Comparison of ENCODE assay signal across 11 cellular contexts in the genomic region with DNA sequence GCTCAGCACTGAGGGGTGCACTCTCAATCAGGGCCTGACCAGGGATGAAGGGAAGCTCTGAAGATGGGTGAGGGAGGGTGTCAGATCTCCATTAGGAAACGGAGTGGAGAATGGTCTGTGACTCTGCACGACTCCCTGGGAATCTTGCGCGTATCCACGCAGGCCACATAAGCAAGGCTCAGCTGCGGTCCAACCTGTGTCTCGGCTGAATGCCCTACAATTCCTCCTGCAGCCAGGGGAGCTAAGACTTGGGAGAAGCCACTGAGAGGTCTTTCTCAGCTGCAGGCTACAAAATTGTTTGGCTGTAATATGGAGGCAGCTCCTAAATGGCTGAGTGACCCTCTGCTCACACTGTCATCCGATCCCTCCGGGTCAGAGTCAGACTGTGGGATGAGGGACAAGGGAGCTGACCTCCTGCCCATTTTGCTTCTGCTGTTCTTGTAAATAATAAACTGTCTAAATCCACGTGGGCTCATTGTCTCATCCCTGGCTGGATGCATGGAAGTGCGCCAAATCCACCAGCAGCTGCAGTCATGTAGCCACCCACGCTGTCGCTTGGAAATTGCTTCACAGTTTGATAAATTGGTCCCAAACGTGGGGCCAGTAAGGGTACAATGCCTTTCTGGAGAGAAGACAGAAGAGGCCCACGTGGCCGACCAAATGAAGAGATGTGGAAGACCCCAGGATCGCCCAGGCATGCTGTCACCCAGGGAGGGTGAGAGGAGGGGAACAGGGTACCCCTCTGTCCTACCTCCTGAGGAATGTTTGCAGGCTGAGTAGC. TPM values are rescaled to one million over a fixed set of nuclear protein-coding genes. Genes with fewer than 3 reads are reported as not detected.
DNase-seq lines count a peak whose midpoint lies in the region; ATAC-seq and TF ChIP-seq lines count a peak whose summit lies in the region.
"Had no signal": no experiment of that assay in that cellular context is flagged by ENCODE, and none has a peak within 500 bp of the region (broad histone marks: within the 10 kb centered on the region; RNA-seq: fewer than 3 reads in every experiment).

No MANE protein-coding gene starts in this region.

- no peaks in the 10 kb centered on the region for H3K36me3 ChIP-seq in CD4-positive, CD25-positive, alpha-beta regulatory T cell (ENCODE audit: control insufficient read depth, insufficient read depth, low read length)

- no peaks in the 10 kb centered on the region for H3K9me3 Mint-ChIP-seq in CD4-positive, CD25-positive, alpha-beta regulatory T cell
- no peaks in the 10 kb centered on the region for H3K9me3 Mint-ChIP-seq in nephron progenitor cell

- H3K9me3 ChIP-seq in CD4-positive, CD25-positive, alpha-beta regulatory T cell (ENCODE audit: control insufficient read depth in 2 of 2, low read length in 2 of 2): no peaks in the 10 kb centered on the region

- no peak for DNase-seq in CD4-positive, CD25-positive, alpha-beta regulatory T cell
- DNase-seq in MV-4-11 (lab: John Stamatoyannopoulos, UW): peak; percentile 17
- peak; percentile 32 for DNase-seq in fibroblast of gingiva (ENCODE audit: low read depth)
- DNase-seq in nephron progenitor cell: peak; percentile 61
- DNase-seq in GM19240 (ENCODE audit: insufficient read length, low spot score): no peak
- no peak for DNase-seq in NCI-H1930 (lab: John Stamatoyannopoulos, UW)
- DNase-seq in RKO (ENCODE audit: low spot score): no peak
- DNase-seq: NK-92 treated with Interleukin-12 subunit alpha and Interleukin-12 subunit beta, amount 100 ng/mL, for 24 hours had no signal

- H3K4me1 Mint-ChIP-seq in CD4-positive, CD25-positive, alpha-beta regulatory T cell: peaks cover 0 to 2% (median 0%) of the 10 kb centered on the region in 4 donors
- peaks cover 89% of the 10 kb centered on the region for H3K4me1 Mint-ChIP-seq in nephron progenitor cell

- TF ChIP-seq CTCF in nephron progenitor cell (IDR thresholded peaks at IDR 0.05): no peak

- H3K36me3 Mint-ChIP-seq in CD4-positive, CD25-positive, alpha-beta regulatory T cell: no peaks in the 10 kb centered on the region
- H3K36me3 Mint-ChIP-seq in nephron progenitor cell (ENCODE audit: low read depth): no peaks in the 10 kb centered on the region

- no peaks in the 10 kb centered on the region for H3K27me3 ChIP-seq in CD4-positive, CD25-positive, alpha-beta regulatory T cell (ENCODE audit: control insufficient read depth, insufficient read depth, low read length)

- peak overlapping the region in 2 of 3 donors; percentile 43 to 69 for H3K27ac Mint-ChIP-seq in CD4-positive, CD25-positive, alpha-beta regulatory T cell
- H3K27ac Mint-ChIP-seq in nephron progenitor cell: peak overlapping the region; percentile 94

- H3K27ac ChIP-seq in CD4-positive, CD25-positive, alpha-beta regulatory T cell (ENCODE audit: insufficient read depth, low read length, poor library complexity, severe bottlenecking): no peak overlapping the region
- H3K27ac ChIP-seq: HL-60 had no signal

- no peak overlapping the region for H3K4me3 Mint-ChIP-seq in CD4-positive, CD25-positive, alpha-beta regulatory T cell
- peak overlapping the region; percentile 65 for H3K4me3 Mint-ChIP-seq in nephron progenitor cell

- H3K4me3 ChIP-seq in CD4-positive, CD25-positive, alpha-beta regulatory T cell (ENCODE audit: low read depth, low read length): no peak overlapping the region

- H3K27me3 Mint-ChIP-seq in CD4-positive, CD25-positive, alpha-beta regulatory T cell: peaks cover 4% of the 10 kb centered on the region
- peaks cover 20% of the 10 kb centered on the region for H3K27me3 Mint-ChIP-seq in nephron progenitor cell (ENCODE audit: low read depth, poor library complexity)

- H3K4me1 ChIP-seq in CD4-positive, CD25-positive, alpha-beta regulatory T cell (ENCODE audit: control insufficient read depth, insufficient read depth, low read length, poor library complexity, severe bottlenecking): no peaks in the 10 kb centered on the region

- no peak for ATAC-seq in CD4-positive, CD25-positive, alpha-beta regulatory T cell (ENCODE audit: low read depth in 2 of 2)
- no peak for ATAC-seq in HG03469 (IDR thresholded peaks at IDR 0.05; ENCODE audit: unreplicated experiment)

RNA-seq across cellular contexts. Expression of a gene that starts 30.5 kb away (rescaled TPM):
- 25.8 TPM for total RNA-seq in CD4-positive, CD25-positive, alpha-beta regulatory T cell
- polyA plus RNA-seq in CD4-positive, CD25-positive, alpha-beta regulatory T cell: 1 to 10 TPM; 1.3 to 2.5 (median 1.7) TPM

RNA-seq across cellular contexts. Expression of a gene that starts 38.2 kb away (rescaled TPM):
- total RNA-seq in CD4-positive, CD25-positive, alpha-beta regulatory T cell: 1.9 TPM
- 1 to 10 TPM in 3 of 4 donors, under 1 TPM in 1; 0.60 to 1.9 (median 1.4) TPM for polyA plus RNA-seq in CD4-positive, CD25-positive, alpha-beta regulatory T cell

RNA-seq across cellular contexts. Expression of a gene that starts 50.6 kb away (rescaled TPM):
- not detected for total RNA-seq in CD4-positive, CD25-positive, alpha-beta regulatory T cell
- not detected for polyA plus RNA-seq in CD4-positive, CD25-positive, alpha-beta regulatory T cell
- total RNA-seq: lung microvascular endothelial cell had no signal

RNA-seq across cellular contexts. Expression of a gene that starts 54.7 kb away (rescaled TPM):
- not detected for total RNA-seq in CD4-positive, CD25-positive, alpha-beta regulatory T cell
- not detected for polyA plus RNA-seq in CD4-positive, CD25-positive, alpha-beta regulatory T cell
- total RNA-seq: lung microvascular endothelial cell had no signal

Comparison
In these comparisons a context has a peak if more than half of its experiments do, and no peak if none do; other contexts are left out.
1. DNase-seq: peak in MV-4-11 (single experiment), fibroblast of gingiva (single experiment) and nephron progenitor cell (single experiment); none in CD4-positive, CD25-positive, alpha-beta regulatory T cell (0 of 3), GM19240 (single experiment), NCI-H1930 (0 of 2) and RKO (single experiment).